In genomic region chr11:12600829-12601228, GRCh38 we compare ENCODE assay signal across 15 cellular contexts.
"Had no signal": no experiment of that assay in that cellular context is flagged by ENCODE, and none has a peak within 500 bp of the region (broad histone marks: within the 10 kb centered on the region; RNA-seq: fewer than 3 reads in every experiment).

No MANE protein-coding gene starts in this region.

- H3K9me3 Mint-ChIP-seq: activated CD8-positive, alpha-beta T cell treated with anti-CD3 and anti-CD28 coated beads for 36 hours; activated T-cell treated with anti-CD3 and anti-CD28 coated beads, Interleukin-2, amount 50 U/mL, for 4 hours; stimulated activated effector memory CD8-positive, alpha-beta T cell treated with anti-CD3 and anti-CD28 coated beads, Interleukin-12 subunit alpha, Interleukin-12 subunit beta, amount 100 ng/mL, for 72 hours had no signal

- H3K27ac Mint-ChIP-seq: activated CD8-positive, alpha-beta T cell treated with anti-CD3 and anti-CD28 coated beads for 36 hours; stimulated activated effector memory CD8-positive, alpha-beta T cell treated with anti-CD3 and anti-CD28 coated beads, Interleukin-12 subunit alpha, Interleukin-12 subunit beta, amount 100 ng/mL, for 72 hours had no signal

- H3K4me3 Mint-ChIP-seq: activated CD8-positive, alpha-beta T cell treated with anti-CD3 and anti-CD28 coated beads for 36 hours; activated T-cell treated with anti-CD3 and anti-CD28 coated beads, Interleukin-2, amount 50 U/mL, for 4 hours; neural crest cell; stimulated activated effector memory CD8-positive, alpha-beta T cell treated with anti-CD3 and anti-CD28 coated beads, Interleukin-12 subunit alpha, Interleukin-12 subunit beta, amount 100 ng/mL, for 72 hours had no signal

- DNase-seq: activated CD4-positive, alpha-beta T cell treated with anti-CD3 and anti-CD28 coated beads for 4 hours; activated CD8-positive, alpha-beta T cell treated with anti-CD3 and anti-CD28 coated beads for 36 hours; activated effector memory CD4-positive, alpha-beta T cell treated with Interleukin-2 at 50 U/mL for 16 hours; activated naive CD4-positive, alpha-beta T cell treated with anti-CD3 and anti-CD28 coated beads, Interleukin-2, amount 50 U/mL, for 16 hours; activated T-cell treated with anti-CD3 and anti-CD28 coated beads, Interleukin-2, amount 50 U/mL, for 4 hours; erythroblast; gastrocnemius medialis; left ventricle myocardium superior; mesendoderm; psoas muscle; sigmoid colon; stimulated activated CD4-positive, alpha-beta T cell treated with anti-CD3 and anti-CD28 coated beads, Interleukin-12 subunit alpha, Interleukin-12 subunit beta, amount 100 ng/mL, for 4 hours had no signal

- ATAC-seq: activated CD8-positive, alpha-beta T cell treated with anti-CD3 and anti-CD28 coated beads for 36 hours; activated T-cell treated with anti-CD3 and anti-CD28 coated beads, Interleukin-2, amount 50 U/mL, for 4 hours; gastrocnemius medialis; psoas muscle; stimulated activated effector memory CD8-positive, alpha-beta T cell treated with anti-CD3 and anti-CD28 coated beads, Interleukin-12 subunit alpha, Interleukin-12 subunit beta, amount 100 ng/mL, for 72 hours had no signal

- H3K36me3 Mint-ChIP-seq: stimulated activated effector memory CD8-positive, alpha-beta T cell treated with anti-CD3 and anti-CD28 coated beads, Interleukin-12 subunit alpha, Interleukin-12 subunit beta, amount 100 ng/mL, for 72 hours had no signal

- FAIRE-seq: islet of Langerhans had no signal
